ENCODE assay signal across 8 cellular contexts in the genomic region with DNA sequence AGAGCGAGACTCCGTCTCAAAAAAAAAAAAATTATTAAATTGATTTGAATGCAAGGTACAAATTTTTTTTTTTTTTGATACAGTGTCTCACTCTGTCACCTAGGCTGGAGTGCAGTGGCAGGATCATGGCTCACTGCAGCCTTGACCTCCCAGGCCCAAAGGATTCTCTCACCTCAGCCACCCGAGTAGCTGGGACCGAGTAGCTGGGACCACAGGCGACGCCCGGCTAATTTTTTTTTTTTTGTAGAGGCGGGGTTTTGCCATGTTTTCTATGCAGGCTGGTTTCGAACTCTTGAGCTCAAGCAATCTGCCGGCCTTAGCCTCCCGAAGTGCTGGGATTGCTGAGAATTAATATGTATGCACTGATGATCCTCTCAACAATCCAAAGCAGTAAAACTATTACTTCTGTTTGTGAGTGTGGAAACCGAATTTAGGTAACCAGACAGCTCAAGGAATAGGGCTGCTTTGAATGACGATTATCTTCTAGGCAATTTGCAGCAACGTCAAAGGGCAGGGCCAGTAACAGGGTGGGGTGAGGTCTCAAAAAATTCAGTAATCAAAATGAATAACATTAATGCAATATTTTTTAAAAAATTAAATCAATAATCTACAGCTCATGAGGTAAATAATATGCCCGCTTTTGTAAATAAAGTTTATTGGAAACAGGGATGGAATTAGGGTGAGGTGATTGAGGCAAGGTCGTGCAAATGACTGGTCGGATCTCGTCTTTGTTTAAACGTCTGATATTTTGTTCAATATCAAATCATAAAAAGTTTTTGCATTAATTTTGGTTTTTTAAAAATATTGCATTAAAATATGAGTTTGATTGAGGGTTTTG. TPM values are rescaled to one million over a fixed set of nuclear protein-coding genes. Genes with fewer than 3 reads are reported as not detected.
DNase-seq lines count a peak whose midpoint lies in the region; FAIRE-seq and TF ChIP-seq lines count a peak whose summit lies in the region.

No MANE protein-coding gene starts in this region.

- DNase-seq in BJ (ENCODE audit: low read depth) (no peak), HL-60 (ENCODE audit: low read depth in 1 of 2, low spot score in 1 of 2) (no peak), ascending aorta (ENCODE audit: low spot score in 2 of 2) (no peak), NCI-H187 (lab: John Stamatoyannopoulos, UW) (no peak), HTR-8/SVneo (ENCODE audit: insufficient read length, low spot score) (no peak), NCI-H2196 (lab: John Stamatoyannopoulos, UW; ENCODE audit: unreplicated experiment) (no peak)

- no peaks in the 10 kb centered on the region for H3K9me3 ChIP-seq in ascending aorta
- H3K9me3 ChIP-seq in liver (ENCODE audit: control insufficient read depth in 4 of 4, low read length in 3 of 4): no peaks in the 10 kb centered on the region

- no peak for FAIRE-seq in HTR-8/SVneo (lab: Jason Lieb, UNC)

- CTCF ChIA-PET in BJ (lab: Yijun Ruan, JAX): interaction anchor here (0.6 to 2.9 kb wide), 12 partner anchors 13 to 589 kb away, joined by 3 to 13 read pairs (median 4); partner anchors contain the start of gene TFAP2E

- H3K27me3 ChIP-seq in BJ (ENCODE audit: control insufficient read depth, insufficient read depth, low read length) (no peaks in the 10 kb centered on the region), HL-60 (ENCODE audit: insufficient read depth, poor library complexity, severe bottlenecking) (no peaks in the 10 kb centered on the region), ascending aorta (no peaks in the 10 kb centered on the region), liver (ENCODE audit: control insufficient read depth in 4 of 4, insufficient read depth in 4 of 4, low read length in 3 of 4) (no peaks in the 10 kb centered on the region)

- POLR2A ChIA-PET in BJ (lab: Charles Lee): no interaction called here

- no peak for TF ChIP-seq RAD21 in liver (IDR thresholded peaks at IDR 0.05)

- peak overlapping the region; percentile 15 to 81 for H3K9ac ChIP-seq in liver (ENCODE audit: low read depth in 1 of 2, low read length in 2 of 2)

- H3K4me3 ChIP-seq in BJ (ENCODE audit: low read depth, low read length) (peak overlapping the region; percentile 58), HL-60 (replicated peaks; ENCODE audit: insufficient read depth, low read length) (peak overlapping the region; percentile 89), ascending aorta (peak overlapping the region; percentile 60 to 93), liver (ENCODE audit: low read depth in 1 of 3, low read length in 3 of 3) (peak overlapping the region; percentile 78 to 79 (median 78)), urinary bladder (ENCODE audit: low read depth, low read length) (peak overlapping the region; percentile 74)

- TF ChIP-seq CTCF in BJ (IDR thresholded peaks at IDR 0.05; ENCODE audit: insufficient read depth, low read depth, low read length) (no peak), HL-60 (IDR thresholded peaks at IDR 0.05; ENCODE audit: insufficient read depth, low read length) (no peak), ascending aorta (IDR thresholded peaks at IDR 0.05) (no peak), liver (IDR thresholded peaks at IDR 0.05; ENCODE audit: low read depth, low read length, missing input control) (no peak)

- H3K4me1 ChIP-seq in ascending aorta: peaks cover 0 to 4% of the 10 kb centered on the region in 2 donors
- H3K4me1 ChIP-seq in liver (ENCODE audit: control insufficient read depth in 4 of 4, insufficient read depth in 4 of 4, low read length in 3 of 4): peaks cover 0 to 13% (median 6%) of the 10 kb centered on the region in 4 donors
- H3K4me1 ChIP-seq in urinary bladder (ENCODE audit: insufficient read depth): no peaks in the 10 kb centered on the region

- WGBS in liver: 51% methylated on average over 19 of the region's 19 CpGs
- 51% methylated on average over 19 of the region's 19 CpGs for WGBS in urinary bladder

- H3K27ac ChIP-seq in HL-60 (replicated peaks) (peak overlapping the region; percentile 86), ascending aorta (peak overlapping the region in 1 of 2 donors; percentile 73), liver (ENCODE audit: low read depth in 1 of 2, low read length in 2 of 2) (peak overlapping the region; percentile 60 to 83), urinary bladder (ENCODE audit: low read depth) (no peak overlapping the region)

- H3K36me3 ChIP-seq in BJ (ENCODE audit: control insufficient read depth, insufficient read depth, low read length) (no peaks in the 10 kb centered on the region), ascending aorta (no peaks in the 10 kb centered on the region), liver (ENCODE audit: control insufficient read depth in 4 of 4, insufficient read depth in 3 of 4, low read depth in 1 of 4, low read length in 3 of 4) (no peaks in the 10 kb centered on the region), urinary bladder (ENCODE audit: insufficient read depth) (no peaks in the 10 kb centered on the region)

- intact Hi-C loops in ascending aorta (cut with DNase I): no loop called here

TF ChIP-seq in liver, 16 proteins besides CTCF, POLR2A, EP300 and RAD21:
- TF ChIP-seq YY1 (IDR thresholded peaks at IDR 0.05) (no peak), ZBTB33 (IDR thresholded peaks at IDR 0.05) (no peak), TAF1 (conservative IDR thresholded peaks at IDR 0.05) (no peak), FOXA1 (IDR thresholded peaks at IDR 0.05) (no peak), JUND (IDR thresholded peaks at IDR 0.05) (no peak), REST (IDR thresholded peaks at IDR 0.05) (no peak), SP1 (IDR thresholded peaks at IDR 0.05) (no peak), FOXA2 (IDR thresholded peaks at IDR 0.05) (no peak), GABPA (IDR thresholded peaks at IDR 0.05 in 1 of 2, conservative IDR thresholded peaks at IDR 0.05 in 1 of 2) (no peak), HNF4A (conservative IDR thresholded peaks at IDR 0.05) (no peak)
- TF ChIP-seq, protein P1, sequence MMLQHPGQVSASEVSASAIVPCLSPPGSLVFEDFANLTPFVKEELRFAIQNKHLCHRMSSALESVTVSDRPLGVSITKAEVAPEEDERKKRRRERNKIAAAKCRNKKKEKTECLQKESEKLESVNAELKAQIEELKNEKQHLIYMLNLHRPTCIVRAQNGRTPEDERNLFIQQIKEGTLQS (IDR thresholded peaks at IDR 0.05): no peak

RNA-seq across cellular contexts. Expression of gene CLSPN, which starts 1.2 kb away (rescaled TPM):
- polyA plus RNA-seq in BJ (2011; rRNA removed): 2.4 and 4.1 TPM in 2 replicates
- 3.5 and 4.0 TPM in 2 replicates for polyA minus RNA-seq in BJ (2011; rRNA and poly(A)+ RNA removed)
- total RNA-seq in ascending aorta: not detected
- total RNA-seq in liver: 10 to 100 TPM in 1 of 2 donors, under 1 TPM in 1; 0.08 to 18.9 TPM
- polyA plus RNA-seq in liver: under 1 TPM; 0.15 to 0.50 TPM
- total RNA-seq in urinary bladder: 10.4 TPM
- 0.25 TPM for polyA plus RNA-seq in urinary bladder

RNA-seq across cellular contexts. Expression of gene AGO4, which starts 39.2 kb away (rescaled TPM):
- polyA plus RNA-seq in BJ (2011; rRNA removed) (8.9 and 9.5 TPM in 2 replicates), liver (1 to 10 TPM; 1.7 to 3.5 TPM), urinary bladder (11.2 TPM)
- polyA minus RNA-seq in BJ (2011; rRNA and poly(A)+ RNA removed): 24.6 and 33.6 TPM in 2 replicates
- total RNA-seq in ascending aorta (40.4 TPM), liver (10 to 100 TPM; 11.1 to 14.9 TPM), urinary bladder (31.7 TPM)

RNA-seq across cellular contexts. Expression of gene C1orf216, which starts 49.9 kb away (rescaled TPM):
- 18.2 and 18.6 TPM in 2 replicates for polyA plus RNA-seq in BJ (2011; rRNA removed)
- polyA minus RNA-seq in BJ (2011; rRNA and poly(A)+ RNA removed): 16.1 and 18.5 TPM in 2 replicates
- total RNA-seq in ascending aorta: 40.6 TPM
- 1 to 10 TPM; 2.9 to 3.2 TPM for total RNA-seq in liver
- polyA plus RNA-seq in liver: 1 to 10 TPM; 1.2 to 3.4 TPM
- total RNA-seq in urinary bladder: 12.0 TPM
- polyA plus RNA-seq in urinary bladder: 20.4 TPM
